ENCODE assay signal across 20 cellular contexts in the genomic region with DNA sequence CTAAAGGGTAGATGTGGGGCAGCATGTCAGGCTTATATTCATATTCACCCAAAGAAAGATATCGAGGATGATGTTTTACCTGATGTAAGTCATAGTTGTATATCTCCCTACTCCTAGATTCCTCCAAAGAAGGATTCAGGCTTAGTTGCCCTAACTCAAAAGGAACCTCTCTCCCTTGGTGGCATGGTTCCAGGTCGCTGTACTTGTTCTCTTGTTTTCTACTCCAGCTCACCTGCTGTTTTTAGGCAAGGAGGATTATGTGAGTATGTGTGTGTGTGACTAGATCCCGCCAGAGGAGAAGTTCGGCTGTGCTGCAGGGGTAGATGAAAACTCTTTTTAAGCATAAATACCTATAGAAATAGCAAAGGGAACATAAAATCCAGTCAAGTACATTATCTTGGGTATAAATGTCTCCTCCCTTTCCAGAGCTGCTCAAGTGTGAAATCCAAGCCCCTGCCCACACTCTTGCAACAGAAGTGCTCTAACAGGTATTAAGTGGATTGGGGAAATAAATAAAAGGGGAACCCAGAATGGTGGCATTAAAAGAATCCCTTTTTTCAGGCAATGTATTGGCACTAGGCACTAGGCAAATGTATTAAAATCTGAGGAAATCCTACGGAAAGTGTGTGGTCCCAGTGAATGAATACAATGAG.
"Had no signal": no experiment of that assay in that cellular context is flagged by ENCODE, and none has a peak within 500 bp of the region (broad histone marks: within the 10 kb centered on the region; RNA-seq: fewer than 3 reads in every experiment).

No MANE protein-coding gene starts in this region.

- H3K27ac Mint-ChIP-seq: activated naive CD8-positive, alpha-beta T cell treated with anti-CD3 and anti-CD28 coated beads, Interleukin-2, amount 50 U/mL, for 24 hours; dendritic cell treated with granulocyte-macrophage colony-stimulating factor and Interleukin-4, amounts not matched to agents 40 ng/mL and 50 ng/mL, for 4 days; type B pancreatic cell had no signal

- H3K9me3 ChIP-seq: ascending aorta, neutrophil, suprapubic skin had no signal

- H3K4me3 Mint-ChIP-seq: activated naive CD8-positive, alpha-beta T cell treated with anti-CD3 and anti-CD28 coated beads, Interleukin-2, amount 50 U/mL, for 24 hours; dendritic cell treated with granulocyte-macrophage colony-stimulating factor and Interleukin-4, amounts not matched to agents 40 ng/mL and 50 ng/mL, for 4 days; type B pancreatic cell had no signal

- ATAC-seq: activated naive CD8-positive, alpha-beta T cell treated with anti-CD3 and anti-CD28 coated beads, Interleukin-2, amount 50 U/mL, for 24 hours had no signal

- H3K9me3 Mint-ChIP-seq: activated naive CD8-positive, alpha-beta T cell treated with anti-CD3 and anti-CD28 coated beads, Interleukin-2, amount 50 U/mL, for 24 hours; dendritic cell treated with granulocyte-macrophage colony-stimulating factor and Interleukin-4, amounts not matched to agents 40 ng/mL and 50 ng/mL, for 4 days; type B pancreatic cell had no signal

- H3K27ac ChIP-seq: ascending aorta, neutrophil, parathyroid adenoma, suprapubic skin had no signal

- H3K27me3 Mint-ChIP-seq: activated naive CD8-positive, alpha-beta T cell treated with anti-CD3 and anti-CD28 coated beads, Interleukin-2, amount 50 U/mL, for 24 hours; dendritic cell treated with granulocyte-macrophage colony-stimulating factor and Interleukin-4, amounts not matched to agents 40 ng/mL and 50 ng/mL, for 4 days; type B pancreatic cell had no signal

- H3K27me3 ChIP-seq: ascending aorta, neutrophil, suprapubic skin had no signal

- H3K36me3 ChIP-seq: ascending aorta, neutrophil, suprapubic skin had no signal

- H3K4me1 ChIP-seq: ascending aorta had no signal

- H3K4me3 ChIP-seq: ascending aorta, suprapubic skin had no signal

- DNase-seq: activated CD4-positive, CD25-positive, alpha-beta regulatory T cell treated with anti-CD3 and anti-CD28 coated beads, Interleukin-2, amount 50 U/mL, for 72 hours; activated naive CD4-positive, alpha-beta T cell treated with Interleukin-2 at 50 U/mL for 16 hours; activated naive CD8-positive, alpha-beta T cell treated with anti-CD3 and anti-CD28 coated beads, Interleukin-2, amount 50 U/mL, for 24 hours; activated T-cell treated with anti-CD3 and anti-CD28 coated beads for 4 hours; effector memory CD4-positive, alpha-beta T cell; foreskin melanocyte; head of caudate nucleus; kidney glomerular epithelial cell; midbrain; retina; stimulated activated CD4-positive, alpha-beta T cell treated with anti-CD3 and anti-CD28 coated beads, Interleukin-2, amount 100 ng/mL, for 48 hours; stimulated activated naive CD4-positive, alpha-beta T cell; T-helper 1 cell; T1000 had no signal
